In the genomic region with DNA sequence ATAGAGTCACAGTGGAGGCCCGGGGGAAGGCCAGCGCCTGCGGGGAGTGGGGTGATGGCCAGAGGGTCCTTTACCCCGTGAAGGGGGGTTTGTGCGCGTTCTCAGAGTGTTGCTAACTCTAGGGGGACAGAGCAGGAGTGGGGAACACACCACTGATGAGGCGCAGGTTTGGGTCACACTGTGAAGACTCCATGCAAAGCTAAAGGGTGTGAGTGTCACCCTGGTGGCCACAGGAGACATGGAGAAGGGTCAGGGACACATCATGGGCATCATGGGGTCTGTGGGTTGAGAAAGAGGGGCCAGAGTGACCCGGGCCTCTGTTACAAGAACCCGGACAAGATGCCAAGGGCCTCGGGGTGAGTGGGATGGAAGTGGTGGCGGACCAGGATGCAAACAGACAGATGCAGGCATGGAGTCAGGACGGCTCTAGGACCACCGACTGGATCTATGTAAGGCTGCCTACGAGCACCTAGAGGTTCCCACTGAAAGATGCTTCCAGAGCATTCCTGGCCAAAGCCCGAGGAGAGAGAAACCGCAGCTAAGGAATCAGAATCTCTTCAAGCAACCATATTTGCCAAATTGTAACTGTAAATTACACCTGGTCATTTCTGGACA, we compare ENCODE assay signal across 13 cellular contexts.
"Had no signal": no experiment of that assay in that cellular context is flagged by ENCODE, and none has a peak within 500 bp of the region (broad histone marks: within the 10 kb centered on the region; RNA-seq: fewer than 3 reads in every experiment).

No MANE protein-coding gene starts in this region.

- H3K27ac ChIP-seq: heart left ventricle, prostate gland, skin epidermis, tibial artery had no signal

- H3K27me3 ChIP-seq: heart left ventricle, tibial artery had no signal

- ATAC-seq: heart left ventricle had no signal

- H3K9me3 ChIP-seq: heart left ventricle, prostate gland, tibial artery had no signal

- H3K4me1 ChIP-seq: prostate gland had no signal

- H3K4me3 ChIP-seq: heart left ventricle, prostate gland, skin epidermis, tibial artery had no signal

- DNase-seq: activated CD4-positive, alpha-beta memory T cell treated with anti-CD3 and anti-CD28 coated beads for 36 hours; activated CD4-positive, alpha-beta T cell treated with anti-CD3 and anti-CD28 coated beads for 48 hours; activated naive CD4-positive, alpha-beta T cell treated with anti-CD3 and anti-CD28 coated beads, Interleukin-2, amount 10 ng/mL, durations not matched to agents 7 days and 5 days; activated T-cell treated with anti-CD3 and anti-CD28 coated beads, Interleukin-2, amount 50 U/mL, for 48 hours; amygdala; mammary epithelial cell; occipital lobe; stimulated activated CD4-positive, alpha-beta T cell treated with anti-CD3 and anti-CD28 coated beads, Interleukin-1b, Interleukin-23, amount 100 ng/mL, for 48 hours; T1000 had no signal
